In genomic region chr7:138032186-138032585, GRCh38 we compare ENCODE assay signal across 17 cellular contexts. TPM values are rescaled to one million over a fixed set of nuclear protein-coding genes. Genes with fewer than 3 reads are reported as not detected.
DNase-seq lines count a peak whose midpoint lies in the region; ATAC-seq, FAIRE-seq and TF ChIP-seq lines count a peak whose summit lies in the region.
"Had no signal": no experiment of that assay in that cellular context is flagged by ENCODE, and none has a peak within 500 bp of the region (broad histone marks: within the 10 kb centered on the region; RNA-seq: fewer than 3 reads in every experiment).

No MANE protein-coding gene starts in this region.

- no peak overlapping the region for H3K4me3 Mint-ChIP-seq in astrocyte (ENCODE audit: unreplicated experiment)
- H3K4me3 Mint-ChIP-seq: natural killer cell had no signal

- H3K4me1 Mint-ChIP-seq in astrocyte (ENCODE audit: low read depth, unreplicated experiment) = peaks cover 24% of the 10 kb centered on the region
- H3K4me1 Mint-ChIP-seq: natural killer cell had no signal

- H3K4me1 ChIP-seq in astrocyte (ENCODE audit: insufficient read depth, low read length) (no peaks in the 10 kb centered on the region), gastroesophageal sphincter (no peaks in the 10 kb centered on the region), GM23248 (ENCODE audit: insufficient read depth) (no peaks in the 10 kb centered on the region)
- H3K4me1 ChIP-seq: foreskin keratinocyte had no signal

- H3K4me3 ChIP-seq in astrocyte (ENCODE audit: insufficient read depth, low read depth, low read length) = no peak overlapping the region
- no peak overlapping the region for H3K4me3 ChIP-seq in gastroesophageal sphincter
- H3K4me3 ChIP-seq in GM23248 = no peak overlapping the region
- H3K4me3 ChIP-seq: dorsolateral prefrontal cortex had no signal

- TF ChIP-seq EP300 in gastroesophageal sphincter (IDR thresholded peaks at IDR 0.05) = no peak

- H2AFZ ChIP-seq in astrocyte (ENCODE audit: low read depth, low read length) (no peak overlapping the region), GM23248 (no peak overlapping the region)

- H3K9me3 ChIP-seq in astrocyte (ENCODE audit: insufficient read depth, low read depth, low read length) (no peaks in the 10 kb centered on the region), gastroesophageal sphincter (no peaks in the 10 kb centered on the region), GM23248 (ENCODE audit: low read depth) (no peaks in the 10 kb centered on the region)

- H3K27me3 ChIP-seq in astrocyte (ENCODE audit: insufficient read depth, low read length) (peaks cover 6% of the 10 kb centered on the region), gastroesophageal sphincter (no peaks in the 10 kb centered on the region), GM23248 (replicated peaks; ENCODE audit: insufficient read depth) (no peaks in the 10 kb centered on the region)
- H3K27me3 ChIP-seq: dorsolateral prefrontal cortex, foreskin keratinocyte had no signal

- H3K4me2 ChIP-seq in astrocyte (ENCODE audit: low read length) (no peak overlapping the region), GM23248 (ENCODE audit: unreplicated experiment) (no peak overlapping the region)

- H4K20me1 ChIP-seq in astrocyte (ENCODE audit: insufficient read depth, low read length) (no peaks in the 10 kb centered on the region), GM23248 (ENCODE audit: insufficient read depth) (no peaks in the 10 kb centered on the region)

- no peaks in the 10 kb centered on the region for H3K27me3 Mint-ChIP-seq in astrocyte (ENCODE audit: low read depth, unreplicated experiment)

- H3K79me2 ChIP-seq in astrocyte (ENCODE audit: insufficient read depth, low read length) (no peaks in the 10 kb centered on the region), GM23248 (ENCODE audit: insufficient read depth) (no peaks in the 10 kb centered on the region)

- no peak overlapping the region for H3K9ac ChIP-seq in astrocyte (ENCODE audit: low read length)
- no peak overlapping the region for H3K9ac ChIP-seq in GM23248

- intact Hi-C loops in cardiac septum (cut with DNase I) = no loop called here

- in situ Hi-C loops in GM23248 (cut with MboI) = no loop called here

- FAIRE-seq in astrocyte (lab: Jason Lieb, UNC) = no peak
- FAIRE-seq: kidney had no signal

- H3K36me3 ChIP-seq in astrocyte (ENCODE audit: insufficient read depth, low read length) = no peaks in the 10 kb centered on the region
- no peaks in the 10 kb centered on the region for H3K36me3 ChIP-seq in gastroesophageal sphincter
- no peaks in the 10 kb centered on the region for H3K36me3 ChIP-seq in GM23248 (ENCODE audit: low read depth)

- TF ChIP-seq CTCF in astrocyte (IDR thresholded peaks at IDR 0.05; ENCODE audit: insufficient read depth, low read depth, low read length) (no peak), gastroesophageal sphincter (IDR thresholded peaks at IDR 0.05) (no peak)

- no peaks in the 10 kb centered on the region for H3K9me2 ChIP-seq in GM23248 (ENCODE audit: insufficient read depth)

- H3K27ac Mint-ChIP-seq in astrocyte (ENCODE audit: unreplicated experiment) = peak overlapping the region; percentile 38
- H3K27ac Mint-ChIP-seq: natural killer cell had no signal

- no peaks in the 10 kb centered on the region for H3K9me3 Mint-ChIP-seq in astrocyte (ENCODE audit: unreplicated experiment)
- H3K9me3 Mint-ChIP-seq: natural killer cell had no signal

- H3F3A ChIP-seq in GM23248 (ENCODE audit: insufficient read depth) = no peaks in the 10 kb centered on the region

- ATAC-seq in GM18867 (IDR thresholded peaks at IDR 0.05; ENCODE audit: unreplicated experiment) = peak; percentile 72
- ATAC-seq in GM21619 (IDR thresholded peaks at IDR 0.05; ENCODE audit: unreplicated experiment) = peak; percentile 87
- ATAC-seq in HG03095 (IDR thresholded peaks at IDR 0.05; ENCODE audit: unreplicated experiment) = peak; percentile 62
- no peak for ATAC-seq in gastroesophageal sphincter
- ATAC-seq: foreskin keratinocyte, natural killer cell had no signal

- no peak overlapping the region for H3K27ac ChIP-seq in astrocyte (ENCODE audit: low read depth, low read length)
- H3K27ac ChIP-seq in gastroesophageal sphincter = no peak overlapping the region
- no peak overlapping the region for H3K27ac ChIP-seq in GM23248
- H3K27ac ChIP-seq: dorsolateral prefrontal cortex, foreskin keratinocyte had no signal

- TF ChIP-seq POLR2A in gastroesophageal sphincter (IDR thresholded peaks at IDR 0.05) = no peak

- no peaks in the 10 kb centered on the region for H3K36me3 Mint-ChIP-seq in astrocyte (ENCODE audit: low read depth, unreplicated experiment)
- H3K36me3 Mint-ChIP-seq: natural killer cell had no signal

- DNase-seq in astrocyte (ENCODE audit: low read depth) (peak; percentile 47), cardiac septum (ENCODE audit: low spot score) (no peak), GM23248 (no peak), KG1 (lab: John Stamatoyannopoulos, UW) (no peak)
- DNase-seq: activated CD8-positive, alpha-beta memory T cell treated with anti-CD3 and anti-CD28 coated beads, Interleukin-2, amount 50 U/mL, for 48 hours; dorsolateral prefrontal cortex; foreskin keratinocyte; kidney; natural killer cell; NCI-H1417; NCI-H69; SHP77 treated with DMSO at 0.1 percent for 48 hours; stimulated activated CD8-positive, alpha-beta memory T cell treated with anti-CD3 and anti-CD28 coated beads, Interleukin-4, amount 100 ng/mL, for 48 hours had no signal

RNA-seq across cellular contexts. Expression of gene CREB3L2, which starts 30.3 kb away (rescaled TPM):
- 116 and 128 TPM in 2 replicates for total RNA-seq in astrocyte
- total RNA-seq in cardiac septum = 30.1 TPM
- total RNA-seq in gastroesophageal sphincter = 10 to 100 TPM; 33.1 to 59.1 (median 43.3) TPM
- total RNA-seq in GM23248 (2014; rRNA removed; shearing (Covaris generic)) = 43.7 and 67.9 TPM in 2 replicates
- 49.7 and 53.7 TPM in 2 replicates for polyA plus RNA-seq in GM23248 (2016; fragmentation: Nextera tagmentation; extraction: Ambion mirVana)

RNA-seq across cellular contexts. Expression of gene AKR1D1, which starts 44.1 kb away (rescaled TPM):
- total RNA-seq in astrocyte (not detected in 2 replicates), cardiac septum (not detected), gastroesophageal sphincter (not detected)
- not detected in 2 replicates for total RNA-seq in GM23248 (2014; rRNA removed; shearing (Covaris generic))
- not detected in 2 replicates for polyA plus RNA-seq in GM23248 (2016; fragmentation: Nextera tagmentation; extraction: Ambion mirVana)
- total RNA-seq: dorsolateral prefrontal cortex, foreskin keratinocyte, kidney, natural killer cell had no signal
- polyA plus RNA-seq: foreskin keratinocyte had no signal
